In genomic region chr7:130147710-130148325, GRCh38 we compare ENCODE assay signal across 1 cellular context.
TF ChIP-seq lines count a peak whose summit lies in the region.

No MANE protein-coding gene starts in this region.

TF ChIP-seq in K562, 482 proteins besides CTCF, POLR2A, EP300 and RAD21:
- no peak for TF ChIP-seq COPS2 (conservative IDR thresholded peaks at IDR 0.05)
- TF ChIP-seq FOXP1 (CRISPR knock-in tag; IDR thresholded peaks at IDR 0.05), result 0 out of 2 replicates have a peak, but pooled peaks have one; percentile 55
- peak; percentile 49 for TF ChIP-seq MAX (CRISPR knock-in tag; IDR thresholded peaks at IDR 0.05)
- no peak for TF ChIP-seq ZBTB11 (CRISPR knock-in tag; IDR thresholded peaks at IDR 0.05)
- TF ChIP-seq CREB1 (IDR thresholded peaks at IDR 0.05), result no peak
- 0 out of 2 replicates have a peak, but pooled peaks have one; percentile 12 for TF ChIP-seq CREB1 (CRISPR knock-in tag; IDR thresholded peaks at IDR 0.05)
- TF ChIP-seq PRDM10 (IDR thresholded peaks at IDR 0.05; ENCODE audit: partially characterized antibody), result peak; percentile 41
- TF ChIP-seq POLR2G (IDR thresholded peaks at IDR 0.05; ENCODE audit: low read depth, low read length), result 0 out of 2 replicates have a peak, but pooled peaks have one; percentile 28
- peak in 1 of 3 experiments; percentile 15 for TF ChIP-seq YY1 (IDR thresholded peaks at IDR 0.05; ENCODE audit: borderline replicate concordance in 1 of 3, control insufficient read depth in 1 of 3, extremely low read depth in 1 of 3, insufficient read depth in 3 of 3, insufficient read length in 1 of 3, insufficient replicate concordance in 2 of 3, low read depth in 1 of 3, low read length in 2 of 3)
- no peak for TF ChIP-seq ZBED1 (IDR thresholded peaks at IDR 0.05)
- TF ChIP-seq WHSC1 (IDR thresholded peaks at IDR 0.05; ENCODE audit: low read length), result peak; percentile 36
- no peak for TF ChIP-seq TEAD4 (IDR thresholded peaks at IDR 0.05; ENCODE audit: low read length)
- 0 out of 2 replicates have a peak, but pooled peaks have one; percentile 76 for TF ChIP-seq TEAD4 (CRISPR knock-in tag; IDR thresholded peaks at IDR 0.05; ENCODE audit: borderline replicate concordance)
- no peak for TF ChIP-seq JUN (IDR thresholded peaks at IDR 0.05; ENCODE audit: borderline replicate concordance, low read depth, low read length)
- 0 out of 2 replicates have a peak, but pooled peaks have one; percentile 16 for TF ChIP-seq JUN (CRISPR knock-in tag; IDR thresholded peaks at IDR 0.05; ENCODE audit: borderline replicate concordance)
- no peak for TF ChIP-seq ZNF239 (CRISPR knock-in tag; IDR thresholded peaks at IDR 0.05)
- TF ChIP-seq FOXA3 (CRISPR knock-in tag; conservative IDR thresholded peaks at IDR 0.05 in 1 of 2, IDR thresholded peaks at IDR 0.05 in 1 of 2), result 0 out of 4 replicates have a peak, but pooled peaks of 1 of the 2 experiments have one; percentile 26
- TF ChIP-seq ZNF830 (CRISPR knock-in tag; IDR thresholded peaks at IDR 0.05), result no peak
TF ChIP-seq in K562: peak in this region for 10.
